In the genomic region with DNA sequence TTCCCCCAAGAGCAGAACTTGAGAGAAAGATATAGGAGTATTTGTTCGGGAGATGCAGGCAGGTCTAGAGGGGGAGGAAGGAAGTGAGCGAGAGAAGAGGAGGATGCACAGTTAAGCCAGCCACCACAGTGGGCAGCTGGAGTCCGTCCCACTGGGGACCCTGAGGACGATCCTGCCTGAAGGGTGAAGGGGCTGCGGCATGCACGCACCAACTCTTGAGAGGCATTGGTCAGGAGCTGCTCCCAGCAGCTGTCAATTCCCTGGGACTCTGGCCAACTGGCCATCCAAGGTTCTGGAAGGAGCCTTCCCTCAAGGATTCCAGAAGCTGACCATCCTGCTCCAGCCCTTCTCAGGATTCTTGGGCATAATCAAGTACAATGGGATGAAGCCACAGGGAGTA, we compare ENCODE assay signal across 15 cellular contexts.
A peak's percentile ranks its signal among the peaks of the same experiment; 100 is the strongest.
DNase-seq lines count a peak whose midpoint lies in the region; ATAC-seq and TF ChIP-seq lines count a peak whose summit lies in the region.
"Had no signal": no experiment of that assay in that cellular context is flagged by ENCODE, and none has a peak within 500 bp of the region (broad histone marks: within the 10 kb centered on the region; RNA-seq: fewer than 3 reads in every experiment).

No MANE protein-coding gene starts in this region.

- no peaks in the 10 kb centered on the region for H3K9me3 ChIP-seq in T-helper 17 cell (ENCODE audit: control insufficient read depth, low read length, poor library complexity, severe bottlenecking)
- H3K9me3 ChIP-seq in spleen: peaks cover 0 to 19% (median 12%) of the 10 kb centered on the region in 8 donors
- H3K9me3 ChIP-seq in upper lobe of right lung: peaks cover 5% of the 10 kb centered on the region
- peaks cover 0 to 18% (median 6%) of the 10 kb centered on the region in 3 donors for H3K9me3 ChIP-seq in esophagus squamous epithelium
- H3K9me3 ChIP-seq: BE2C, Caco-2 had no signal

- H3K27ac ChIP-seq in spleen (no peak overlapping the region), upper lobe of right lung (no peak overlapping the region), esophagus squamous epithelium (no peak overlapping the region)

- peaks cover 0 to 13% (median 0%) of the 10 kb centered on the region in 7 donors for H3K27me3 ChIP-seq in spleen (replicated peaks in 1 of 7)
- no peaks in the 10 kb centered on the region for H3K27me3 ChIP-seq in upper lobe of right lung
- no peaks in the 10 kb centered on the region for H3K27me3 ChIP-seq in esophagus squamous epithelium
- H3K27me3 ChIP-seq: BE2C had no signal

- H3K4me3 ChIP-seq in spleen (no peak overlapping the region), upper lobe of right lung (no peak overlapping the region), esophagus squamous epithelium (no peak overlapping the region)
- H3K4me3 ChIP-seq: GM23338 had no signal

- TF ChIP-seq CTCF in spleen (IDR thresholded peaks at IDR 0.05 in 8 of 11, conservative IDR thresholded peaks at IDR 0.05 in 3 of 11) (no peak), upper lobe of right lung (IDR thresholded peaks at IDR 0.05) (no peak), esophagus squamous epithelium (IDR thresholded peaks at IDR 0.05) (no peak)

- WGBS in spleen, 5 donors: 36 to 54% (median 51%) methylated on average over 6 of the region's 6 CpGs
- WGBS in esophagus squamous epithelium, 2 donors: 57 to 70% methylated on average over 6 of the region's 6 CpGs

- no peaks in the 10 kb centered on the region for H3K36me3 Mint-ChIP-seq in T-helper 17 cell (ENCODE audit: low read depth)
- H3K36me3 Mint-ChIP-seq: CD4-positive, CD25-positive, alpha-beta regulatory T cell had no signal

- ATAC-seq in T-helper 17 cell (no peak), upper lobe of right lung (no peak), GM18861 (IDR thresholded peaks at IDR 0.05; ENCODE audit: unreplicated experiment) (no peak)
- ATAC-seq: GM23338 had no signal

- peaks cover 3% of the 10 kb centered on the region for H3K4me1 Mint-ChIP-seq in T-helper 17 cell
- H3K4me1 Mint-ChIP-seq: CD4-positive, CD25-positive, alpha-beta regulatory T cell; GM23338 had no signal

- H3K27me3 Mint-ChIP-seq in T-helper 17 cell: peaks cover 17% of the 10 kb centered on the region

- no peak overlapping the region for H3K27ac Mint-ChIP-seq in T-helper 17 cell

- no peak for DNase-seq in T-helper 17 cell
- peak; percentile 43 for DNase-seq in posterior vena cava (ENCODE audit: low spot score)
- peak; percentile 43 for DNase-seq in spleen
- DNase-seq in upper lobe of right lung: peak; percentile 29
- DNase-seq in A172 (ENCODE audit: low spot score): no peak
- no peak for DNase-seq in esophagus squamous epithelium (lab: John Stamatoyannopoulos, UW)
- DNase-seq: ACHN; BE2C; C1 segment of cervical spinal cord; Caco-2; CD4-positive, CD25-positive, alpha-beta regulatory T cell; HCEC 1CT; IMR-90 had no signal

- TF ChIP-seq POLR2A in spleen (IDR thresholded peaks at IDR 0.05): no peak
- no peak for TF ChIP-seq POLR2A in esophagus squamous epithelium (IDR thresholded peaks at IDR 0.05)

- intact Hi-C loops in posterior vena cava (cut with DNase I) (no loop called here), spleen (cut with DNase I; ENCODE audit: low total_unique reads) (no loop called here), upper lobe of right lung (cut with DNase I) (no loop called here), esophagus squamous epithelium (cut with DNase I) (no loop called here)

- no peaks in the 10 kb centered on the region for H3K36me3 ChIP-seq in spleen
- H3K36me3 ChIP-seq in upper lobe of right lung: no peaks in the 10 kb centered on the region
- H3K36me3 ChIP-seq in esophagus squamous epithelium: no peaks in the 10 kb centered on the region
- H3K36me3 ChIP-seq: BE2C had no signal

- H3K4me1 ChIP-seq in spleen (no peaks in the 10 kb centered on the region), upper lobe of right lung (no peaks in the 10 kb centered on the region), esophagus squamous epithelium (no peaks in the 10 kb centered on the region)
- H3K4me1 ChIP-seq: BE2C, Caco-2 had no signal

- H3K4me3 Mint-ChIP-seq in T-helper 17 cell: peak overlapping the region; percentile 0
- H3K4me3 Mint-ChIP-seq: CD4-positive, CD25-positive, alpha-beta regulatory T cell; GM23338 had no signal

Comparison
In these comparisons a context has a peak if more than half of its experiments do, and no peak if none do; other contexts are left out.
1. DNase-seq: peak in posterior vena cava (single experiment), spleen (single experiment) and upper lobe of right lung (single experiment); none in T-helper 17 cell (0 of 3), A172 (single experiment) and esophagus squamous epithelium (single experiment).